Comparison of ENCODE assay signal across 21 cellular contexts in the genomic region with DNA sequence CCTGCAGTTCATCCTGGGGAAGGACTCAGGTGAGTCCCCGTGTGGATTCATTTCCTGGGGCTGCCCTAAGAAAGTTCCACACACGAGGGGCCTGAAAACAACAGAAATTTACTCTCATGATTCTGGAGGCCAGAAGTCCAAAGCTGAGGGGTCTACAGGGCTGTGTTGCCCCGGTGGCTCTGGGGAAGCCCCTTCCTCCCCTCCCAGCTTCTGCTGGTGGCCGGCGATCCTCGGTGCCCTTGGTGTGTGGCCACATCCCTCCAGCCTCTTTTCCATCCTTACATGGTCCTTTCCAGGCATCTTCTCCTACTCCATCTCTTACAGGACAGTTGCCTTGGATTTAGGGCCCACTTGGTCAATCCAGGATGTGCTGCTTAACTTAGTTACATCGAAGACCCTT.
"Had no signal": no experiment of that assay in that cellular context is flagged by ENCODE, and none has a peak within 500 bp of the region (broad histone marks: within the 10 kb centered on the region; RNA-seq: fewer than 3 reads in every experiment).

No MANE protein-coding gene starts in this region.

- DNase-seq: activated CD4-positive, alpha-beta T cell treated with anti-CD3 and anti-CD28 coated beads for 36 hours; activated CD4-positive, alpha-beta T cell treated with anti-CD3 and anti-CD28 coated beads, Interleukin-2, amount 50 U/mL, for 48 hours; activated CD4-positive, CD25-positive, alpha-beta regulatory T cell; activated naive CD4-positive, alpha-beta T cell; activated T-cell treated with anti-CD3 and anti-CD28 coated beads, Interleukin-2, amount 50 U/mL, for 72 hours; anterior cingulate cortex; effector CD8-positive, alpha-beta T cell; gastrocnemius medialis; glutamatergic neuron; islet precursor cell; left cardiac atrium; mesenchymal stem cell; stimulated activated CD4-positive, alpha-beta T cell treated with anti-CD3 and anti-CD28 coated beads, Interleukin-12 subunit alpha, Interleukin-12 subunit beta, amount 100 ng/mL, for 4 hours; stimulated activated CD4-positive, alpha-beta T cell treated with anti-CD3 and anti-CD28 coated beads, Interleukin-4, amount 100 ng/mL, for 24 hours; T-helper 2 cell had no signal

- H3K4me3 ChIP-seq: gastrocnemius medialis, right lobe of liver, suprapubic skin, tibial nerve had no signal

- H3K4me3 Mint-ChIP-seq: activated CD4-positive, alpha-beta T cell treated with anti-CD3 and anti-CD28 coated beads for 36 hours; activated T-cell treated with anti-CD3 and anti-CD28 coated beads, Interleukin-2, amount 50 U/mL, for 72 hours; natural killer cell treated with Interleukin-12 subunit alpha and Interleukin-12 subunit beta and Interleukin-15 and Interleukin-18, amount 100 ng/mL, for 72 hours; stimulated activated effector memory CD8-positive, alpha-beta T cell treated with anti-CD3 and anti-CD28 coated beads, Interleukin-12 subunit alpha, Interleukin-12 subunit beta, amount 100 ng/mL, for 72 hours had no signal

- H3K9me3 ChIP-seq: gastrocnemius medialis, right lobe of liver, suprapubic skin, tibial nerve had no signal

- H3K27me3 Mint-ChIP-seq: activated CD4-positive, alpha-beta T cell treated with anti-CD3 and anti-CD28 coated beads for 36 hours; natural killer cell treated with Interleukin-12 subunit alpha and Interleukin-12 subunit beta and Interleukin-15 and Interleukin-18, amount 100 ng/mL, for 72 hours had no signal

- H3K27me3 ChIP-seq: gastrocnemius medialis, right lobe of liver, suprapubic skin, tibial nerve had no signal

- H3K36me3 Mint-ChIP-seq: natural killer cell treated with Interleukin-12 subunit alpha and Interleukin-12 subunit beta and Interleukin-15 and Interleukin-18, amount 100 ng/mL, for 72 hours had no signal

- ATAC-seq: activated CD4-positive, alpha-beta T cell treated with anti-CD3 and anti-CD28 coated beads for 36 hours; activated naive CD4-positive, alpha-beta T cell treated with anti-CD3 and anti-CD28 coated beads, Interleukin-2, amount 50 U/mL, for 72 hours; activated T-cell treated with anti-CD3 and anti-CD28 coated beads, Interleukin-2, amount 50 U/mL, for 72 hours; gastrocnemius medialis; left cardiac atrium; natural killer cell treated with Interleukin-12 subunit alpha and Interleukin-12 subunit beta and Interleukin-15 and Interleukin-18, amount 100 ng/mL, for 72 hours; right lobe of liver; stimulated activated effector memory CD8-positive, alpha-beta T cell treated with anti-CD3 and anti-CD28 coated beads, Interleukin-12 subunit alpha, Interleukin-12 subunit beta, amount 100 ng/mL, for 72 hours had no signal

- H3K27ac Mint-ChIP-seq: activated CD4-positive, alpha-beta T cell treated with anti-CD3 and anti-CD28 coated beads for 36 hours; activated naive CD4-positive, alpha-beta T cell treated with anti-CD3 and anti-CD28 coated beads, Interleukin-2, amount 50 U/mL, for 72 hours; activated T-cell treated with anti-CD3 and anti-CD28 coated beads, Interleukin-2, amount 50 U/mL, for 72 hours; natural killer cell treated with Interleukin-12 subunit alpha and Interleukin-12 subunit beta and Interleukin-15 and Interleukin-18, amount 100 ng/mL, for 72 hours; stimulated activated effector memory CD8-positive, alpha-beta T cell treated with anti-CD3 and anti-CD28 coated beads, Interleukin-12 subunit alpha, Interleukin-12 subunit beta, amount 100 ng/mL, for 72 hours had no signal

- H3K36me3 ChIP-seq: gastrocnemius medialis, right lobe of liver, suprapubic skin had no signal

- H3K27ac ChIP-seq: right lobe of liver had no signal

- H3K9me3 Mint-ChIP-seq: activated naive CD4-positive, alpha-beta T cell treated with anti-CD3 and anti-CD28 coated beads, Interleukin-2, amount 50 U/mL, for 72 hours; activated T-cell treated with anti-CD3 and anti-CD28 coated beads, Interleukin-2, amount 50 U/mL, for 72 hours; natural killer cell treated with Interleukin-12 subunit alpha and Interleukin-12 subunit beta and Interleukin-15 and Interleukin-18, amount 100 ng/mL, for 72 hours; stimulated activated effector memory CD8-positive, alpha-beta T cell treated with anti-CD3 and anti-CD28 coated beads, Interleukin-12 subunit alpha, Interleukin-12 subunit beta, amount 100 ng/mL, for 72 hours had no signal
